11 cellular contexts compared by ENCODE assay signal in genomic region chr6:17505062-17505476, GRCh38.
DNase-seq lines count a peak whose midpoint lies in the region; ATAC-seq, FAIRE-seq and TF ChIP-seq lines count a peak whose summit lies in the region.
"Had no signal": no experiment of that assay in that cellular context is flagged by ENCODE, and none has a peak within 500 bp of the region (broad histone marks: within the 10 kb centered on the region; RNA-seq: fewer than 3 reads in every experiment).

No MANE protein-coding gene starts in this region.

- no peaks in the 10 kb centered on the region for H3K9me2 ChIP-seq in Karpas-422 (replicated peaks; ENCODE audit: insufficient read depth, low read length)

- no peak for ATAC-seq in GM21526 (IDR thresholded peaks at IDR 0.05; ENCODE audit: low FRiP score, unreplicated experiment)

- no peak overlapping the region for H3K4me3 Mint-ChIP-seq in brain
- no peak overlapping the region for H3K4me3 Mint-ChIP-seq in activated T-cell treated with anti-CD3 and anti-CD28 coated beads, Interleukin-2, amount 50 U/mL, for 24 hours
- H3K4me3 Mint-ChIP-seq: activated naive CD8-positive, alpha-beta T cell treated with anti-CD3 and anti-CD28 coated beads, Interleukin-2, amount 10 ng/mL, durations not matched to agents 7 days and 5 days; immature natural killer cell had no signal

- TF ChIP-seq CTCF in BE2C (IDR thresholded peaks at IDR 0.05; ENCODE audit: low read depth, low read length) (0 out of 2 replicates have a peak, but pooled peaks have one; percentile 12), brain (conservative IDR thresholded peaks at IDR 0.05) (peak; percentile 16 to 42)

- H3K36me3 ChIP-seq in BE2C (no peaks in the 10 kb centered on the region), Karpas-422 (ENCODE audit: insufficient read depth, low read length) (no peaks in the 10 kb centered on the region), mesendoderm (ENCODE audit: control insufficient read depth, insufficient read depth, low read length) (no peaks in the 10 kb centered on the region)

- no peak overlapping the region for H3K18ac ChIP-seq in mesendoderm (ENCODE audit: low read length)

- no peaks in the 10 kb centered on the region for H3K4me1 Mint-ChIP-seq in brain
- H3K4me1 Mint-ChIP-seq in activated T-cell treated with anti-CD3 and anti-CD28 coated beads, Interleukin-2, amount 50 U/mL, for 24 hours (ENCODE audit: low read depth): no peaks in the 10 kb centered on the region
- H3K4me1 Mint-ChIP-seq: activated naive CD8-positive, alpha-beta T cell treated with anti-CD3 and anti-CD28 coated beads, Interleukin-2, amount 10 ng/mL, durations not matched to agents 7 days and 5 days; immature natural killer cell had no signal

- H4K8ac ChIP-seq in mesendoderm (ENCODE audit: low read depth, low read length): no peak overlapping the region

- H3K4ac ChIP-seq in mesendoderm (ENCODE audit: low read depth, low read length): no peak overlapping the region

- H3K79me1 ChIP-seq in mesendoderm (ENCODE audit: low read length): no peaks in the 10 kb centered on the region

- H2AFZ ChIP-seq in Karpas-422 (ENCODE audit: low read length): no peak overlapping the region

- H3K4me3 ChIP-seq in BE2C (ENCODE audit: low read depth, low read length) (no peak overlapping the region), Karpas-422 (ENCODE audit: low read length) (no peak overlapping the region), mesendoderm (ENCODE audit: low read length) (no peak overlapping the region)
- H3K4me3 ChIP-seq: HAP-1 had no signal

- H3K27me3 ChIP-seq in BE2C: no peaks in the 10 kb centered on the region
- no peaks in the 10 kb centered on the region for H3K27me3 ChIP-seq in Karpas-422 (ENCODE audit: low read length)
- H3K27me3 ChIP-seq in mesendoderm (ENCODE audit: insufficient read depth, low read length, poor library complexity): no peaks in the 10 kb centered on the region

- H3K4me1 ChIP-seq in BE2C: no peaks in the 10 kb centered on the region
- no peaks in the 10 kb centered on the region for H3K4me1 ChIP-seq in Karpas-422 (ENCODE audit: low read length)
- no peaks in the 10 kb centered on the region for H3K4me1 ChIP-seq in mesendoderm (ENCODE audit: control insufficient read depth, low read depth, low read length)
- H3K4me1 ChIP-seq: HAP-1 had no signal

- H3K4me2 ChIP-seq in Karpas-422 (ENCODE audit: low read depth, low read length, poor library complexity, severe bottlenecking): no peak overlapping the region
- H3K4me2 ChIP-seq in mesendoderm (ENCODE audit: low read length): no peak overlapping the region

- H3K27ac ChIP-seq in Karpas-422 (ENCODE audit: low read length) (no peak overlapping the region), mesendoderm (ENCODE audit: low read depth, low read length) (no peak overlapping the region)

- FAIRE-seq in RCC 7860 (lab: Jason Lieb, UNC): no peak

- H3K9ac ChIP-seq in Karpas-422 (ENCODE audit: low read length): no peak overlapping the region
- no peak overlapping the region for H3K9ac ChIP-seq in mesendoderm (ENCODE audit: low read length)

- no peaks in the 10 kb centered on the region for H3K79me2 ChIP-seq in Karpas-422 (ENCODE audit: low read length)
- no peaks in the 10 kb centered on the region for H3K79me2 ChIP-seq in mesendoderm (ENCODE audit: control insufficient read depth, insufficient read depth, low read length)

- WGBS in mesendoderm (ENCODE audit: extremely low coverage, insufficient coverage, low lambda C conversion rate): no CpG with 5 or more reads among the region's 5 CpGs

- H3K9me3 ChIP-seq in BE2C (no peaks in the 10 kb centered on the region), Karpas-422 (ENCODE audit: low read length) (no peaks in the 10 kb centered on the region)
- H3K9me3 ChIP-seq: HAP-1 had no signal

- H2BK15ac ChIP-seq in mesendoderm (replicated peaks; ENCODE audit: low read depth): no peak overlapping the region

- no peak overlapping the region for H4K5ac ChIP-seq in mesendoderm (ENCODE audit: low read length)

- H2BK5ac ChIP-seq in mesendoderm (ENCODE audit: low read length): no peak overlapping the region

- no peaks in the 10 kb centered on the region for H3K27me3 Mint-ChIP-seq in brain
- peaks cover 8% of the 10 kb centered on the region for H3K27me3 Mint-ChIP-seq in activated T-cell treated with anti-CD3 and anti-CD28 coated beads, Interleukin-2, amount 50 U/mL, for 24 hours

- peaks cover 31% of the 10 kb centered on the region for H3K36me3 Mint-ChIP-seq in brain
- no peaks in the 10 kb centered on the region for H3K36me3 Mint-ChIP-seq in activated T-cell treated with anti-CD3 and anti-CD28 coated beads, Interleukin-2, amount 50 U/mL, for 24 hours (ENCODE audit: low read depth)
- H3K36me3 Mint-ChIP-seq: activated naive CD8-positive, alpha-beta T cell treated with anti-CD3 and anti-CD28 coated beads, Interleukin-2, amount 10 ng/mL, durations not matched to agents 7 days and 5 days; immature natural killer cell had no signal

- DNase-seq in BE2C (no peak), Karpas-422 (peak; percentile 69), mesendoderm (peak; percentile 42), RCC 7860 (ENCODE audit: low spot score) (no peak), COR-L47 (lab: John Stamatoyannopoulos, UW) (no peak)
- DNase-seq in activated T-cell treated with anti-CD3 and anti-CD28 coated beads, Interleukin-2, amount 50 U/mL, for 24 hours: no peak
- DNase-seq: activated naive CD8-positive, alpha-beta T cell treated with anti-CD3 and anti-CD28 coated beads, Interleukin-2, amount 10 ng/mL, durations not matched to agents 7 days and 5 days; immature natural killer cell had no signal

- no peak overlapping the region for H3K23ac ChIP-seq in mesendoderm (ENCODE audit: low read length)

- H4K20me1 ChIP-seq in Karpas-422 (ENCODE audit: insufficient read depth, low read depth, low read length): no peaks in the 10 kb centered on the region

- peaks cover 1 to 5% (median 3%) of the 10 kb centered on the region in 5 experiments for H3K9me3 Mint-ChIP-seq in brain
- H3K9me3 Mint-ChIP-seq in activated T-cell treated with anti-CD3 and anti-CD28 coated beads, Interleukin-2, amount 50 U/mL, for 24 hours: no peaks in the 10 kb centered on the region
- H3K9me3 Mint-ChIP-seq: activated naive CD8-positive, alpha-beta T cell treated with anti-CD3 and anti-CD28 coated beads, Interleukin-2, amount 10 ng/mL, durations not matched to agents 7 days and 5 days; immature natural killer cell had no signal

- peak overlapping the region in 2 of 5 experiments; percentile 1 to 78 for H3K27ac Mint-ChIP-seq in brain
- no peak overlapping the region for H3K27ac Mint-ChIP-seq in activated T-cell treated with anti-CD3 and anti-CD28 coated beads, Interleukin-2, amount 50 U/mL, for 24 hours
- H3K27ac Mint-ChIP-seq: activated naive CD8-positive, alpha-beta T cell treated with anti-CD3 and anti-CD28 coated beads, Interleukin-2, amount 10 ng/mL, durations not matched to agents 7 days and 5 days; immature natural killer cell had no signal

- no peak overlapping the region for H2AK5ac ChIP-seq in mesendoderm (ENCODE audit: low read length)

- H3K56ac ChIP-seq in mesendoderm (ENCODE audit: low read length): no peak overlapping the region

- no peak overlapping the region for H2BK120ac ChIP-seq in mesendoderm (ENCODE audit: low read depth, low read length)

Comparison
In these comparisons a context has a peak if more than half of its experiments do, and no peak if none do; other contexts are left out.
1. DNase-seq: peak in Karpas-422 (single experiment) and mesendoderm (single experiment); none in BE2C (single experiment), RCC 7860 (single experiment), COR-L47 (single experiment) and activated T-cell treated with anti-CD3 and anti-CD28 coated beads, Interleukin-2, amount 50 U/mL, for 24 hours (single experiment).